22 cellular contexts compared by ENCODE assay signal in genomic region chr3:78927787-78928186, GRCh38.
"Had no signal": no experiment of that assay in that cellular context is flagged by ENCODE, and none has a peak within 500 bp of the region (broad histone marks: within the 10 kb centered on the region; RNA-seq: fewer than 3 reads in every experiment).

No MANE protein-coding gene starts in this region.

- H3K4me3 ChIP-seq: coronary artery, dorsolateral prefrontal cortex, esophagus muscularis mucosa, gastroesophageal sphincter, heart right ventricle, left lung, lower lobe of right lung, mucosa of descending colon had no signal

- FAIRE-seq: colon, endothelial cell of umbilical vein, islet of Langerhans, keratinocyte had no signal

- H3K4me3 Mint-ChIP-seq: mesothelial cell of epicardium had no signal

- H3K36me3 ChIP-seq: esophagus muscularis mucosa, gastroesophageal sphincter, heart right ventricle, left lung, lower lobe of right lung had no signal

- H3K27ac ChIP-seq: coronary artery, dorsolateral prefrontal cortex, esophagus muscularis mucosa, foreskin keratinocyte, gastroesophageal sphincter, heart right ventricle, left lung, lower lobe of right lung had no signal

- H3K4me1 ChIP-seq: esophagus muscularis mucosa, foreskin keratinocyte, gastroesophageal sphincter, left lung, lower lobe of right lung had no signal

- H3K27ac Mint-ChIP-seq: mesothelial cell of epicardium had no signal

- DNase-seq: dermis blood vessel endothelial cell; dorsolateral prefrontal cortex; effector CD4-positive, alpha-beta T cell; effector memory CD4-positive, alpha-beta T cell; foreskin keratinocyte; head of caudate nucleus; heart right ventricle; hippocampal formation; left cardiac atrium; left lung; left ventricle myocardium superior; lower lobe of right lung; mesenchymal stem cell; mucosa of descending colon had no signal

- H3K9me3 ChIP-seq: esophagus muscularis mucosa, gastroesophageal sphincter, left lung, lower lobe of right lung, mucosa of descending colon had no signal

- H3K27me3 ChIP-seq: dorsolateral prefrontal cortex, esophagus muscularis mucosa, foreskin keratinocyte, gastroesophageal sphincter, heart right ventricle, left lung had no signal
